ENCODE assay signal across 23 cellular contexts in genomic region chr7:69596056-69596455, GRCh38. TPM values are rescaled to one million over a fixed set of nuclear protein-coding genes. Genes with fewer than 3 reads are reported as not detected.
DNase-seq lines count a peak whose midpoint lies in the region; ATAC-seq and TF ChIP-seq lines count a peak whose summit lies in the region.
"Had no signal": no experiment of that assay in that cellular context is flagged by ENCODE, and none has a peak within 500 bp of the region (broad histone marks: within the 10 kb centered on the region; RNA-seq: fewer than 3 reads in every experiment).

No MANE protein-coding gene starts in this region.

- CTCF ChIA-PET in activated naive CD4-positive, alpha-beta T cell treated with anti-CD3 and anti-CD28 coated beads, Interleukin-2, amount 10 ng/mL, durations not matched to agents 7 days and 5 days (lab: Charles Lee) = no interaction called here

- TF ChIP-seq POLR2A in gastroesophageal sphincter (IDR thresholded peaks at IDR 0.05) = no peak
- TF ChIP-seq POLR2A in uterus (IDR thresholded peaks at IDR 0.05) = no peak

- DNase-seq in natural killer cell (no peak), uterus (no peak)
- no peak for DNase-seq in natural killer cell treated with Interleukin-12 subunit alpha and Interleukin-12 subunit beta and Interleukin-15 and Interleukin-18, amount 100 ng/mL, for 72 hours (ENCODE audit: low spot score)
- DNase-seq in activated naive CD4-positive, alpha-beta T cell treated with anti-CD3 and anti-CD28 coated beads, Interleukin-2, amount 10 ng/mL, durations not matched to agents 7 days and 5 days = no peak
- DNase-seq: activated CD4-positive, alpha-beta T cell treated with anti-CD3 and anti-CD28 coated beads, Interleukin-2, amount 50 U/mL, for 48 hours; activated CD4-positive, CD25-positive, alpha-beta regulatory T cell treated with anti-CD3 and anti-CD28 coated beads, Interleukin-2, amount 50 U/mL, for 72 hours; activated naive CD4-positive, alpha-beta T cell treated with Interleukin-2 at 50 U/mL for 16 hours; brain microvascular endothelial cell; DMS 273 treated with DMSO at 0.1 percent for 48 hours; mesendoderm; NCI-H146; NCI-H345; NCI-H748 treated with DMSO at 0.1 percent for 48 hours; occipital lobe; stimulated activated naive CD4-positive, alpha-beta T cell; T-helper 17 cell had no signal

- peaks cover 5 to 14% of the 10 kb centered on the region in 2 donors for H3K4me1 Mint-ChIP-seq in natural killer cell
- H3K4me1 Mint-ChIP-seq in natural killer cell treated with Interleukin-12 subunit alpha and Interleukin-12 subunit beta and Interleukin-15 and Interleukin-18, amount 100 ng/mL, for 72 hours (ENCODE audit: low read depth in 2 of 2) = peaks cover 7 to 14% of the 10 kb centered on the region in 2 donors
- H3K4me1 Mint-ChIP-seq in activated naive CD4-positive, alpha-beta T cell treated with anti-CD3 and anti-CD28 coated beads, Interleukin-2, amount 10 ng/mL, durations not matched to agents 7 days and 5 days = peaks cover 15% of the 10 kb centered on the region

- H3K4me3 ChIP-seq in gastroesophageal sphincter = no peak overlapping the region
- no peak overlapping the region for H3K4me3 ChIP-seq in parathyroid adenoma (ENCODE audit: low read depth, low read length)
- H3K4me3 ChIP-seq in uterus = no peak overlapping the region

- H3K4me2 ChIP-seq in parathyroid adenoma (ENCODE audit: low read length) = no peak overlapping the region

- no peak for TF ChIP-seq EP300 in gastroesophageal sphincter (IDR thresholded peaks at IDR 0.05)

- H3K27me3 Mint-ChIP-seq in natural killer cell (ENCODE audit: low read depth in 2 of 2) = peaks cover 0 to 3% of the 10 kb centered on the region in 2 donors
- peaks cover 0 to 3% of the 10 kb centered on the region in 2 donors for H3K27me3 Mint-ChIP-seq in natural killer cell treated with Interleukin-12 subunit alpha and Interleukin-12 subunit beta and Interleukin-15 and Interleukin-18, amount 100 ng/mL, for 72 hours
- H3K27me3 Mint-ChIP-seq in activated naive CD4-positive, alpha-beta T cell treated with anti-CD3 and anti-CD28 coated beads, Interleukin-2, amount 10 ng/mL, durations not matched to agents 7 days and 5 days = no peaks in the 10 kb centered on the region

- H3K9ac ChIP-seq in parathyroid adenoma = no peak overlapping the region

- no peaks in the 10 kb centered on the region for H3K36me3 Mint-ChIP-seq in natural killer cell
- H3K36me3 Mint-ChIP-seq in natural killer cell treated with Interleukin-12 subunit alpha and Interleukin-12 subunit beta and Interleukin-15 and Interleukin-18, amount 100 ng/mL, for 72 hours = no peaks in the 10 kb centered on the region
- no peaks in the 10 kb centered on the region for H3K36me3 Mint-ChIP-seq in activated naive CD4-positive, alpha-beta T cell treated with anti-CD3 and anti-CD28 coated beads, Interleukin-2, amount 10 ng/mL, durations not matched to agents 7 days and 5 days
- H3K36me3 Mint-ChIP-seq: IgD-negative memory B cell had no signal

- H2AFZ ChIP-seq in parathyroid adenoma = peak overlapping the region; percentile 100

- WGBS in gastroesophageal sphincter (ENCODE audit: low coverage in 1 of 2), 2 donors = 66 to 70% methylated on average over 2 to 7 of the region's 7 CpGs

- no peak for ATAC-seq in natural killer cell
- no peak for ATAC-seq in natural killer cell treated with Interleukin-12 subunit alpha and Interleukin-12 subunit beta and Interleukin-15 and Interleukin-18, amount 100 ng/mL, for 72 hours
- no peak for ATAC-seq in gastroesophageal sphincter
- ATAC-seq in GM18502 (IDR thresholded peaks at IDR 0.05; ENCODE audit: poor library complexity, unreplicated experiment) = no peak
- no peak for ATAC-seq in HG03469 (IDR thresholded peaks at IDR 0.05; ENCODE audit: unreplicated experiment)
- ATAC-seq: Panc1, T-helper 17 cell had no signal

- no peak for TF ChIP-seq CTCF in natural killer cell (IDR thresholded peaks at IDR 0.05)
- TF ChIP-seq CTCF in gastroesophageal sphincter (IDR thresholded peaks at IDR 0.05) = no peak
- TF ChIP-seq CTCF in parathyroid adenoma (IDR thresholded peaks at IDR 0.05) = no peak
- TF ChIP-seq CTCF in uterus (IDR thresholded peaks at IDR 0.05) = no peak

- intact Hi-C loops in natural killer cell (cut with micrococcal nuclease) = loop anchor here (5.0 to 10.0 kb wide), 2 partner anchors 81 to 229 kb away; no protein-coding TSS in a partner anchor
- intact Hi-C loops in uterus (cut with DNase I; ENCODE audit: low total_unique reads) = no loop called here

- no peaks in the 10 kb centered on the region for H3K79me2 ChIP-seq in parathyroid adenoma

- peak overlapping the region; percentile 9 to 72 for H3K27ac Mint-ChIP-seq in natural killer cell
- H3K27ac Mint-ChIP-seq in natural killer cell treated with Interleukin-12 subunit alpha and Interleukin-12 subunit beta and Interleukin-15 and Interleukin-18, amount 100 ng/mL, for 72 hours = no peak overlapping the region
- H3K27ac Mint-ChIP-seq in activated naive CD4-positive, alpha-beta T cell treated with anti-CD3 and anti-CD28 coated beads, Interleukin-2, amount 10 ng/mL, durations not matched to agents 7 days and 5 days = no peak overlapping the region
- H3K27ac Mint-ChIP-seq: T-helper 17 cell had no signal

- H3K27ac ChIP-seq in gastroesophageal sphincter (peak overlapping the region in 3 of 4 donors; percentile 84 to 94 (median 93)), parathyroid adenoma (peak overlapping the region; percentile 83), uterus (peak overlapping the region; percentile 92 to 93)
- H3K27ac ChIP-seq: brain microvascular endothelial cell had no signal

- peak overlapping the region; percentile 89 for H3K4me3 Mint-ChIP-seq in natural killer cell
- H3K4me3 Mint-ChIP-seq in natural killer cell treated with Interleukin-12 subunit alpha and Interleukin-12 subunit beta and Interleukin-15 and Interleukin-18, amount 100 ng/mL, for 72 hours = no peak overlapping the region
- H3K4me3 Mint-ChIP-seq in activated naive CD4-positive, alpha-beta T cell treated with anti-CD3 and anti-CD28 coated beads, Interleukin-2, amount 10 ng/mL, durations not matched to agents 7 days and 5 days = no peak overlapping the region

- H3K27me3 ChIP-seq in gastroesophageal sphincter (no peaks in the 10 kb centered on the region), parathyroid adenoma (ENCODE audit: control insufficient read depth, insufficient read depth, low read length) (no peaks in the 10 kb centered on the region), uterus (no peaks in the 10 kb centered on the region)

- peaks cover 0 to 29% (median 5%) of the 10 kb centered on the region in 3 donors for H3K4me1 ChIP-seq in gastroesophageal sphincter
- H3K4me1 ChIP-seq in parathyroid adenoma = peaks cover 2% of the 10 kb centered on the region
- H3K4me1 ChIP-seq in uterus = no peaks in the 10 kb centered on the region

- H3K9me3 Mint-ChIP-seq in natural killer cell = no peaks in the 10 kb centered on the region
- H3K9me3 Mint-ChIP-seq in natural killer cell treated with Interleukin-12 subunit alpha and Interleukin-12 subunit beta and Interleukin-15 and Interleukin-18, amount 100 ng/mL, for 72 hours = no peaks in the 10 kb centered on the region
- H3K9me3 Mint-ChIP-seq in activated naive CD4-positive, alpha-beta T cell treated with anti-CD3 and anti-CD28 coated beads, Interleukin-2, amount 10 ng/mL, durations not matched to agents 7 days and 5 days = no peaks in the 10 kb centered on the region

- H3K36me3 ChIP-seq in gastroesophageal sphincter (no peaks in the 10 kb centered on the region), parathyroid adenoma (ENCODE audit: control insufficient read depth, insufficient read depth, low read length) (no peaks in the 10 kb centered on the region), uterus (no peaks in the 10 kb centered on the region)
- H3K36me3 ChIP-seq: brain microvascular endothelial cell, thoracic aorta had no signal

- no peaks in the 10 kb centered on the region for H3K9me3 ChIP-seq in gastroesophageal sphincter
- no peaks in the 10 kb centered on the region for H3K9me3 ChIP-seq in parathyroid adenoma (ENCODE audit: control insufficient read depth, low read length)
- H3K9me3 ChIP-seq in uterus = no peaks in the 10 kb centered on the region
- H3K9me3 ChIP-seq: thoracic aorta had no signal

RNA-seq across cellular contexts. Expression of gene AUTS2, which starts 2.2 kb away (rescaled TPM):
- total RNA-seq in natural killer cell (100 to 1,000 TPM; 147 to 197 (median 155) TPM), gastroesophageal sphincter (10 to 100 TPM; 12.2 to 48.7 (median 44.1) TPM), uterus (10 to 100 TPM; 10.5 to 58.2 (median 30.0) TPM)
- total RNA-seq in natural killer cell treated with Interleukin-12 subunit alpha and Interleukin-12 subunit beta and Interleukin-15 and Interleukin-18, amount 100 ng/mL, for 72 hours = 10 to 100 TPM; 14.3 to 43.0 TPM

Comparison
In these comparisons a context has a peak if more than half of its experiments do, and no peak if none do; other contexts are left out.
1. H3K27ac Mint-ChIP-seq: peak in natural killer cell (2 of 2); none in natural killer cell treated with Interleukin-12 subunit alpha and Interleukin-12 subunit beta and Interleukin-15 and Interleukin-18, amount 100 ng/mL, for 72 hours (0 of 2) and activated naive CD4-positive, alpha-beta T cell treated with anti-CD3 and anti-CD28 coated beads, Interleukin-2, amount 10 ng/mL, durations not matched to agents 7 days and 5 days (single experiment).
2. Peak in every context shown above with its lines, with median percentiles within 50 percentile points of each other: H3K27ac ChIP-seq.